Comparison of ENCODE assay signal across 25 cellular contexts in genomic region chr3:46503194-46503924, GRCh38. TPM values are rescaled to one million over a fixed set of nuclear protein-coding genes. Genes with fewer than 3 reads are reported as not detected.
A peak's percentile ranks its signal among the peaks of the same experiment; 100 is the strongest.
DNase-seq lines count a peak whose midpoint lies in the region; ATAC-seq, FAIRE-seq and TF ChIP-seq lines count a peak whose summit lies in the region.
"Had no signal": no experiment of that assay in that cellular context is flagged by ENCODE, and none has a peak within 500 bp of the region (broad histone marks: within the 10 kb centered on the region; RNA-seq: fewer than 3 reads in every experiment).

No MANE protein-coding gene starts in this region.

- peak overlapping the region; percentile 4 to 16 (median 10) for H3K27ac Mint-ChIP-seq in nephron
- H3K27ac Mint-ChIP-seq: memory B cell; stimulated activated effector memory CD8-positive, alpha-beta T cell treated with anti-CD3 and anti-CD28 coated beads, Interleukin-12 subunit alpha, Interleukin-12 subunit beta, amount 100 ng/mL, for 72 hours; WTC11 had no signal

- no peaks in the 10 kb centered on the region for H3K36me3 ChIP-seq in SK-N-MC (ENCODE audit: insufficient read depth, low read length)
- H3K36me3 ChIP-seq: adrenal gland; BLaER1 treated with 17β-estradiol and CSF1 and Interleukin-3, amounts not matched to agents 10 nM and 100 nM; brain microvascular endothelial cell; vagina had no signal

- peak overlapping the region in 1 of 3 experiments; percentile 17 for H3K4me3 Mint-ChIP-seq in nephron
- H3K4me3 Mint-ChIP-seq: memory B cell; stimulated activated effector memory CD8-positive, alpha-beta T cell treated with anti-CD3 and anti-CD28 coated beads, Interleukin-12 subunit alpha, Interleukin-12 subunit beta, amount 100 ng/mL, for 72 hours; WTC11 had no signal

- peak; percentile 48 for FAIRE-seq in GM12892 (lab: Jason Lieb, UNC)

- ATAC-seq in HG03135 (IDR thresholded peaks at IDR 0.05; ENCODE audit: unreplicated experiment), result no peak
- ATAC-seq: stimulated activated effector memory CD8-positive, alpha-beta T cell treated with anti-CD3 and anti-CD28 coated beads, Interleukin-12 subunit alpha, Interleukin-12 subunit beta, amount 100 ng/mL, for 72 hours; WTC11 had no signal

- no peaks in the 10 kb centered on the region for H3K27me3 ChIP-seq in AG04450 (ENCODE audit: control insufficient read depth, insufficient read depth, low read length)
- H3K27me3 ChIP-seq: adrenal gland; BLaER1 treated with 17β-estradiol and CSF1 and Interleukin-3, amounts not matched to agents 10 nM and 100 nM; brain microvascular endothelial cell; vagina had no signal

- no peaks in the 10 kb centered on the region for H3K36me3 Mint-ChIP-seq in nephron (ENCODE audit: low read depth)
- H3K36me3 Mint-ChIP-seq: stimulated activated effector memory CD8-positive, alpha-beta T cell treated with anti-CD3 and anti-CD28 coated beads, Interleukin-12 subunit alpha, Interleukin-12 subunit beta, amount 100 ng/mL, for 72 hours; WTC11 had no signal

- H3K4me3 ChIP-seq in AG04450 (ENCODE audit: low read depth, low read length) (no peak overlapping the region), SK-N-MC (no peak overlapping the region)
- H3K4me3 ChIP-seq: adrenal gland; BLaER1 treated with 17β-estradiol and CSF1 and Interleukin-3, amounts not matched to agents 10 nM and 100 nM; skin epidermis; vagina had no signal

- H3K4me1 Mint-ChIP-seq in nephron, result peaks cover 50% of the 10 kb centered on the region

- no peak for TF ChIP-seq POLR2A in GM12892 (IDR thresholded peaks at IDR 0.05; ENCODE audit: low read depth, low read length)

- peaks cover 6% of the 10 kb centered on the region for H3K27me3 Mint-ChIP-seq in nephron (ENCODE audit: low read depth)
- H3K27me3 Mint-ChIP-seq: memory B cell had no signal

- CTCF ChIA-PET in AG04450 (lab: Charles Lee), result interaction anchor here (0.6 to 3.4 kb wide), 2 partner anchors 14 to 48 kb away, joined by 4 to 24 read pairs; no protein-coding TSS in a partner anchor

- no peaks in the 10 kb centered on the region for H3K9me3 Mint-ChIP-seq in nephron

- no peak overlapping the region for H3K9ac ChIP-seq in SK-N-MC (ENCODE audit: insufficient read length)
- H3K9ac ChIP-seq: BLaER1 treated with 17β-estradiol and CSF1 and Interleukin-3, amounts not matched to agents 10 nM and 100 nM had no signal

- TF ChIP-seq CTCF in AG04450 (IDR thresholded peaks at IDR 0.05; ENCODE audit: low read depth, low read length) (no peak), nephron (IDR thresholded peaks at IDR 0.05; ENCODE audit: unreplicated experiment in 3 of 3) (no peak)

- DNase-seq in AG04450 (ENCODE audit: low read depth, low spot score), result no peak
- no peak for DNase-seq in GM12892 (ENCODE audit: insufficient read length)
- DNase-seq in SK-N-MC (ENCODE audit: low read depth, low spot score), result no peak
- DNase-seq in amygdala (lab: John Stamatoyannopoulos, UW), result no peak
- DNase-seq in stimulated activated CD4-positive, alpha-beta T cell treated with anti-CD3 and anti-CD28 coated beads, Interleukin-15, amount 100 ng/mL, for 24 hours, result no peak
- DNase-seq in GDM1 (lab: John Stamatoyannopoulos, UW), result no peak
- DNase-seq: activated CD4-positive, alpha-beta T cell treated with anti-CD3 and anti-CD28 coated beads, Interleukin-2, amount 50 U/mL, for 48 hours; activated T-cell treated with anti-CD3 and anti-CD28 coated beads, Interleukin-2, amount 50 U/mL, for 1 hour; adrenal gland; brain microvascular endothelial cell; foreskin fibroblast; Kasumi-1; NCI-H1092; NCI-H2029; NCI-H526 treated with DMSO at 0.1 percent for 48 hours; T-helper 9 cell had no signal

- H3K9me3 ChIP-seq in AG04450 (ENCODE audit: control insufficient read depth, insufficient read depth, low read length) (no peaks in the 10 kb centered on the region), SK-N-MC (ENCODE audit: low read depth, low read length) (no peaks in the 10 kb centered on the region)
- H3K9me3 ChIP-seq: adrenal gland, vagina had no signal

- H3K27ac ChIP-seq in AG04450 (ENCODE audit: low read depth, low read length) (peak overlapping the region; percentile 31), SK-N-MC (peak overlapping the region; percentile 17; the same call in 1 of the 2 replicates)
- H3K27ac ChIP-seq: adrenal gland, brain microvascular endothelial cell, RWPE1, skin epidermis, vagina had no signal

- POLR2A ChIA-PET in AG04450 (lab: Yijun Ruan, JAX), result interaction anchor here (0.7 to 1.5 kb wide), 2 partner anchors 13 to 14 kb away, joined by 5 to 9 read pairs; no protein-coding TSS in a partner anchor

RNA-seq across cellular contexts. Expression of gene RTP3, which starts 5.6 kb away (rescaled TPM):
- polyA plus RNA-seq in AG04450 (2011; rRNA removed), result 0.06 and 0.14 TPM in 2 replicates
- polyA minus RNA-seq in AG04450 (2011; rRNA and poly(A)+ RNA removed), result 0.46 TPM in 1 of 2 replicates, not detected in the other
- not detected for polyA plus RNA-seq in GM12892 (2012; ENCODE audit: missing spikeins)
- polyA plus RNA-seq: adrenal gland had no signal

RNA-seq across cellular contexts. Expression of gene LTF, which starts 38.7 kb away (rescaled TPM):
- polyA plus RNA-seq in AG04450 (2011; rRNA removed), result 0.10 TPM in 1 of 2 replicates, not detected in the other
- not detected in 2 replicates for polyA minus RNA-seq in AG04450 (2011; rRNA and poly(A)+ RNA removed)
- polyA plus RNA-seq in GM12892 (2012; ENCODE audit: missing spikeins), result not detected
